11 cellular contexts compared by ENCODE assay signal in the genomic region with DNA sequence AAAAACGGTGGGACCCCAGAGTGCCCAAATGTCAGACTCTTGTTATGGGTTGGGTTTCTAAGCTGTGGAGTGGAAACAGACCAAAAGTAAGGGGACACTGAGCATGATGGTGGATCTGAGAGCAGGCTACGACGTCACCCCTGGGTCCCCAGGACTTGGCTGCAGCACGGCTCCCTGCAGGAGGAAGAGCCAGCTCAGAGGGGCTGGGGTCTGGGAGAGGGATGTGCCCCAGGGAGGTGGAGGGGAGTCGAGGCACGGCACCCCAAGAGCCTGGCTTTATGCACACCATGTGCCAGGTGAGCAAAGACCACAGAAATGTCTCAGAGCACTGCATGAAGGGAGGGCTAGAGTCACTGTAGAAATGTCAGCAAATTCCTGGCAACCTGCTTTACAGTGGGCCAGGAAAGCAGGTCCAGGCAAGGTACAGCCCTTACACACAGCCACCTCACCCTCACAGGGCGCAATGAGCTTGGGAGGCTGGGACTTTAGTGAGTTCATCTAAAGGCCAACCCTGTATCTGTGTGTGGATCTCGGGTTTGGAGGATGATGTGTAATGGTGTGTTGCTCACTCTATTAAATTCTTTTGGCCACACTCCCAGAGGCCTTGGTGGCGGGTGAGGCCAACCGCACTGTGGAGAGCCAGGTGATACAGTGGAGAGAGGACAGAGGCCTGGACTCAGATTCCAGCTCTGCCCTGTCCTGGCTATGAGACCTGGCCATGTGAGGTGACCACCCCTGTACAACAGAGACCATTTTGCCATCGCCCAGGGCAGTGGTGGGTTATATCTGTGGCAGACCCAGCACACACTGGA. TPM values are rescaled to one million over a fixed set of nuclear protein-coding genes. Genes with fewer than 3 reads are reported as not detected.
A peak's percentile ranks its signal among the peaks of the same experiment; 100 is the strongest.
DNase-seq lines count a peak whose midpoint lies in the region; ATAC-seq and TF ChIP-seq lines count a peak whose summit lies in the region.
"Had no signal": no experiment of that assay in that cellular context is flagged by ENCODE, and none has a peak within 500 bp of the region (broad histone marks: within the 10 kb centered on the region; RNA-seq: fewer than 3 reads in every experiment).

No MANE protein-coding gene starts in this region.

- no peaks in the 10 kb centered on the region for H3K9me3 ChIP-seq in Karpas-422 (ENCODE audit: low read length)
- H3K9me3 ChIP-seq: transverse colon had no signal

- H3K4me3 ChIP-seq in AG09309 (ENCODE audit: control insufficient read depth, low read depth, low read length) (no peak overlapping the region), brain microvascular endothelial cell (ENCODE audit: low read depth, low read length) (no peak overlapping the region), Karpas-422 (ENCODE audit: low read length) (no peak overlapping the region)
- H3K4me3 ChIP-seq: neural progenitor cell, transverse colon had no signal

- no peaks in the 10 kb centered on the region for H3K79me2 ChIP-seq in Karpas-422 (ENCODE audit: low read length)

- H3K27ac ChIP-seq in brain microvascular endothelial cell (peak overlapping the region; percentile 13), Karpas-422 (ENCODE audit: low read length) (no peak overlapping the region)
- H3K27ac ChIP-seq: neural progenitor cell had no signal

- H3K27me3 ChIP-seq in brain microvascular endothelial cell (replicated peaks) (no peaks in the 10 kb centered on the region), Karpas-422 (ENCODE audit: low read length) (no peaks in the 10 kb centered on the region)
- H3K27me3 ChIP-seq: neural progenitor cell, transverse colon had no signal

- no peak for ATAC-seq in GM21390 (IDR thresholded peaks at IDR 0.05; ENCODE audit: unreplicated experiment)

- H3K36me3 ChIP-seq in brain microvascular endothelial cell (replicated peaks) = no peaks in the 10 kb centered on the region
- H3K36me3 ChIP-seq in Karpas-422 (ENCODE audit: insufficient read depth, low read length) = peaks cover 3% of the 10 kb centered on the region; the same call in 1 of the 2 replicates
- H3K36me3 ChIP-seq: neural progenitor cell, transverse colon had no signal

- H3K4me1 ChIP-seq in Karpas-422 (ENCODE audit: low read length) = no peaks in the 10 kb centered on the region
- H3K4me1 ChIP-seq: neural progenitor cell had no signal

- no peaks in the 10 kb centered on the region for H3K9me2 ChIP-seq in Karpas-422 (replicated peaks; ENCODE audit: insufficient read depth, low read length)

- TF ChIP-seq CTCF in AG09309 (IDR thresholded peaks at IDR 0.05; ENCODE audit: control insufficient read depth, insufficient read depth, low read depth, low read length, missing control alignments) (no peak), brain microvascular endothelial cell (IDR thresholded peaks at IDR 0.05; ENCODE audit: low read depth, low read length, missing control alignments) (no peak)

- peak; percentile 88 for DNase-seq in AG09309 (ENCODE audit: low read depth)
- peak; percentile 83 for DNase-seq in HS-5 (ENCODE audit: low read depth)
- DNase-seq in brain microvascular endothelial cell = peak; percentile 87
- peak; percentile 59 to 67 for DNase-seq in lung microvascular endothelial cell (ENCODE audit: low read depth in 2 of 2)
- DNase-seq in activated CD4-positive, alpha-beta T cell treated with anti-CD3 and anti-CD28 coated beads, Interleukin-2, amount 50 U/mL, for 4 hours = no peak
- no peak for DNase-seq in NCI-H1930 (lab: John Stamatoyannopoulos, UW)
- no peak for DNase-seq in Karpas-422
- DNase-seq: anterior cingulate cortex, transverse colon had no signal

- no peak overlapping the region for H3K4me2 ChIP-seq in Karpas-422 (ENCODE audit: low read depth, low read length, poor library complexity, severe bottlenecking)
- H3K4me2 ChIP-seq: neural progenitor cell had no signal

- H3K9ac ChIP-seq in Karpas-422 (ENCODE audit: low read length) = no peak overlapping the region
- H3K9ac ChIP-seq: neural progenitor cell had no signal

- no peak overlapping the region for H2AFZ ChIP-seq in Karpas-422 (ENCODE audit: low read length)
- H2AFZ ChIP-seq: neural progenitor cell had no signal

- in situ Hi-C loops in brain microvascular endothelial cell (cut with HindIII; ENCODE audit: low pct_ligation_motif_present, low sequenced_read_pairs) = no loop called here

- no peaks in the 10 kb centered on the region for H4K20me1 ChIP-seq in Karpas-422 (ENCODE audit: insufficient read depth, low read depth, low read length)

RNA-seq across cellular contexts. Expression of a gene that starts 14.1 kb away (rescaled TPM):
- 33.3 and 55.6 TPM in 2 replicates for total RNA-seq in lung microvascular endothelial cell
- 61.0 and 76.4 TPM in 2 replicates for total RNA-seq in Karpas-422 (2014; rRNA removed; shearing (Covaris generic); ENCODE audit: low replicate concordance)

RNA-seq across cellular contexts. Expression of a gene that starts 58.1 kb away (rescaled TPM):
- total RNA-seq in lung microvascular endothelial cell = 224 and 247 TPM in 2 replicates
- total RNA-seq in Karpas-422 (2014; rRNA removed; shearing (Covaris generic); ENCODE audit: low replicate concordance) = 146 and 213 TPM in 2 replicates

Comparison
In these comparisons a context has a peak if more than half of its experiments do, and no peak if none do; other contexts are left out.
1. DNase-seq: peak in AG09309 (single experiment), HS-5 (single experiment), brain microvascular endothelial cell (single experiment) and lung microvascular endothelial cell (2 of 2); none in activated CD4-positive, alpha-beta T cell treated with anti-CD3 and anti-CD28 coated beads, Interleukin-2, amount 50 U/mL, for 4 hours (0 of 2), NCI-H1930 (0 of 2) and Karpas-422 (single experiment).